ENCODE assay signal across 11 cellular contexts in genomic region chr15:85587707-85588441, GRCh38.
DNase-seq lines count a peak whose midpoint lies in the region; ATAC-seq and TF ChIP-seq lines count a peak whose summit lies in the region.
"Had no signal": no experiment of that assay in that cellular context is flagged by ENCODE, and none has a peak within 500 bp of the region (broad histone marks: within the 10 kb centered on the region; RNA-seq: fewer than 3 reads in every experiment).

No MANE protein-coding gene starts in this region.

- peaks cover 80% of the 10 kb centered on the region for H3K4me1 Mint-ChIP-seq in Calu3 (ENCODE audit: low read depth, unreplicated experiment)

- H3K4me3 Mint-ChIP-seq in Calu3 (ENCODE audit: low read depth, unreplicated experiment), result peak overlapping the region; percentile 60
- H3K4me3 Mint-ChIP-seq: activated CD4-positive, alpha-beta T cell treated with anti-CD3 and anti-CD28 coated beads, Interleukin-2, amount 10 ng/mL, durations not matched to agents 7 days and 5 days; stimulated activated naive CD8-positive, alpha-beta T cell treated with anti-CD3 and anti-CD28 coated beads, Interleukin-15, Interleukin-2, amounts not matched to agents 100 ng/mL and 50 ng/mL, for 24 hours had no signal

- ATAC-seq in HG02678 (IDR thresholded peaks at IDR 0.05; ENCODE audit: unreplicated experiment), result no peak

- H3K36me3 Mint-ChIP-seq in Calu3 (ENCODE audit: insufficient read depth, unreplicated experiment), result peaks cover 62% of the 10 kb centered on the region

- no peaks in the 10 kb centered on the region for H3K27me3 Mint-ChIP-seq in Calu3 (ENCODE audit: unreplicated experiment)
- H3K27me3 Mint-ChIP-seq: activated CD4-positive, alpha-beta T cell treated with anti-CD3 and anti-CD28 coated beads, Interleukin-2, amount 10 ng/mL, durations not matched to agents 7 days and 5 days; stimulated activated naive CD8-positive, alpha-beta T cell treated with anti-CD3 and anti-CD28 coated beads, Interleukin-15, Interleukin-2, amounts not matched to agents 100 ng/mL and 50 ng/mL, for 24 hours had no signal

- POLR2A ChIA-PET in RWPE1 (lab: Yijun Ruan, JAX; ENCODE audit: low non-redundant PET), result no interaction called here

- DNase-seq in Calu3 (peak; percentile 16), RWPE1 (ENCODE audit: low spot score) (peak; percentile 83), fibroblast of pulmonary artery (ENCODE audit: low read depth) (peak; percentile 65), renal cortical epithelial cell (ENCODE audit: low read depth) (peak; percentile 91), lower leg skin (ENCODE audit: low spot score in 2 of 2) (no peak), inferior parietal cortex (ENCODE audit: extremely low spot score) (no peak), NCI-H524 treated with DMSO at 0.1 percent for 48 hours (lab: John Stamatoyannopoulos, UW) (no peak)
- DNase-seq: activated CD4-positive, alpha-beta T cell treated with anti-CD3 and anti-CD28 coated beads, Interleukin-2, amount 10 ng/mL, durations not matched to agents 7 days and 5 days; DMS53 had no signal

- no TSS peak for BruUV-seq in Calu3 (replicated peaks; lab: Mats Ljungman, UMichigan)

- H3K9me3 Mint-ChIP-seq in Calu3 (ENCODE audit: low read depth, unreplicated experiment), result no peaks in the 10 kb centered on the region
- H3K9me3 Mint-ChIP-seq: activated CD4-positive, alpha-beta T cell treated with anti-CD3 and anti-CD28 coated beads, Interleukin-2, amount 10 ng/mL, durations not matched to agents 7 days and 5 days; stimulated activated naive CD8-positive, alpha-beta T cell treated with anti-CD3 and anti-CD28 coated beads, Interleukin-15, Interleukin-2, amounts not matched to agents 100 ng/mL and 50 ng/mL, for 24 hours had no signal

- H3K4me3 ChIP-seq in fibroblast of pulmonary artery (replicated peaks; ENCODE audit: low read depth, low read length), result no peak overlapping the region
- H3K4me3 ChIP-seq in lower leg skin (ENCODE audit: low read depth, poor library complexity, severe bottlenecking), result no peak overlapping the region

- WGBS in lower leg skin, 2 donors, result 83 to 87% methylated on average over 10 of the region's 10 CpGs

- peak overlapping the region; percentile 91 for H3K27ac Mint-ChIP-seq in Calu3 (ENCODE audit: unreplicated experiment)
- H3K27ac Mint-ChIP-seq: activated CD4-positive, alpha-beta T cell treated with anti-CD3 and anti-CD28 coated beads, Interleukin-2, amount 10 ng/mL, durations not matched to agents 7 days and 5 days; stimulated activated naive CD8-positive, alpha-beta T cell treated with anti-CD3 and anti-CD28 coated beads, Interleukin-15, Interleukin-2, amounts not matched to agents 100 ng/mL and 50 ng/mL, for 24 hours had no signal

- peak overlapping the region; percentile 74 for H3K27ac ChIP-seq in RWPE1

- no peak for TF ChIP-seq POLR2A in lower leg skin (IDR thresholded peaks at IDR 0.05)

- TF ChIP-seq CTCF in Calu3 (IDR thresholded peaks at IDR 0.05; ENCODE audit: unreplicated experiment) (no peak), RWPE1 (conservative IDR thresholded peaks at IDR 0.05; ENCODE audit: low read depth) (no peak), fibroblast of pulmonary artery (IDR thresholded peaks at IDR 0.05; ENCODE audit: low read length, missing control alignments) (no peak), lower leg skin (IDR thresholded peaks at IDR 0.05) (no peak)

- CTCF ChIA-PET in Calu3 (lab: Charles Lee) (interaction anchor here (1.6 kb wide), 1 partner anchor 257 kb away, joined by 3 read pairs; no protein-coding TSS in a partner anchor), RWPE1 (lab: Yijun Ruan, JAX) (interaction anchor here (0.6 kb wide), 2 partner anchors 242 to 811 kb away, joined by 3 read pairs; no protein-coding TSS in a partner anchor)

- intact Hi-C loops in Calu3 (cut with micrococcal nuclease; ENCODE audit: unreplicated experiment), result loop anchor here (1.0 to 10.0 kb wide), 2 partner anchors 105 to 253 kb away; no protein-coding TSS in a partner anchor
- intact Hi-C loops in lower leg skin (cut with DNase I; ENCODE audit: low total_unique reads), result no loop called here

Comparison
In these comparisons a context has a peak if more than half of its experiments do, and no peak if none do; other contexts are left out.
1. DNase-seq: peak in Calu3 (single experiment), RWPE1 (single experiment), fibroblast of pulmonary artery (single experiment) and renal cortical epithelial cell (single experiment); none in lower leg skin (0 of 2), inferior parietal cortex (single experiment) and NCI-H524 treated with DMSO at 0.1 percent for 48 hours (single experiment).